ENCODE assay signal across 16 cellular contexts in genomic region chr6:151784441-151785214, GRCh38.
"Had no signal": no experiment of that assay in that cellular context is flagged by ENCODE, and none has a peak within 500 bp of the region (broad histone marks: within the 10 kb centered on the region; RNA-seq: fewer than 3 reads in every experiment).

No MANE protein-coding gene starts in this region.

- H3K27ac ChIP-seq: adrenal gland, colonic mucosa, neutrophil, parathyroid adenoma, stomach had no signal

- H3K4me3 ChIP-seq: adrenal gland, colonic mucosa, stomach had no signal

- H3K9me3 ChIP-seq: adrenal gland, colonic mucosa, neutrophil had no signal

- DNase-seq: activated CD4-positive, alpha-beta memory T cell treated with anti-CD3 and anti-CD28 coated beads, Interleukin-2, amount 10 ng/mL, durations not matched to agents 7 days and 5 days; activated CD4-positive, alpha-beta T cell treated with anti-CD3 and anti-CD28 coated beads for 4 hours; activated effector memory CD4-positive, alpha-beta T cell treated with anti-CD3 and anti-CD28 coated beads, Interleukin-2, amount 50 U/mL, for 16 hours; activated T-cell treated with anti-CD3 and anti-CD28 coated beads, Interleukin-2, amount 50 U/mL, for 48 hours; adrenal gland; caudate nucleus; colonic mucosa; kidney glomerular epithelial cell; mesendoderm; natural killer cell; stimulated activated CD4-positive, alpha-beta T cell treated with anti-CD3 and anti-CD28 coated beads, Interleukin-12 subunit alpha, Interleukin-12 subunit beta, amount 100 ng/mL, for 4 hours; stimulated activated CD4-positive, alpha-beta T cell treated with anti-CD3 and anti-CD28 coated beads, Interleukin-2, amount 100 ng/mL, for 24 hours; stomach; T-helper 17 cell had no signal

- H3K27me3 ChIP-seq: adrenal gland, colonic mucosa, neutrophil, stomach had no signal

- H3K4me1 ChIP-seq: adrenal gland, colonic mucosa, parathyroid adenoma, stomach had no signal

- H3K36me3 ChIP-seq: adrenal gland, colonic mucosa, neutrophil, stomach had no signal

- ATAC-seq: natural killer cell, T-helper 17 cell had no signal
